In genomic region chr18:35458677-35459441, GRCh38 we compare ENCODE assay signal across 8 cellular contexts. TPM values are rescaled to one million over a fixed set of nuclear protein-coding genes. Genes with fewer than 3 reads are reported as not detected.
DNase-seq lines count a peak whose midpoint lies in the region; ATAC-seq lines count a peak whose summit lies in the region.

No MANE protein-coding gene starts in this region.

- no peaks in the 10 kb centered on the region for H3K36me3 ChIP-seq in mesenchymal stem cell (ENCODE audit: control insufficient read depth in 1 of 2, insufficient read depth in 2 of 2, low read depth in 1 of 2, low read length in 2 of 2)

- peak overlapping the region in 1 of 2 experiments; percentile 61 for H3K14ac ChIP-seq in mesenchymal stem cell (ENCODE audit: low read length in 2 of 2)

- H3K9me3 ChIP-seq in mesenchymal stem cell (ENCODE audit: control insufficient read depth, low read length): no peaks in the 10 kb centered on the region

- no peaks in the 10 kb centered on the region for H3K27me3 ChIP-seq in mesenchymal stem cell (ENCODE audit: control insufficient read depth in 1 of 2, insufficient read depth in 1 of 2, low read length in 2 of 2)

- H2AK5ac ChIP-seq in mesenchymal stem cell (ENCODE audit: low read length, severe bottlenecking): no peak overlapping the region

- no peak overlapping the region for H3K23ac ChIP-seq in mesenchymal stem cell (ENCODE audit: low read length in 2 of 2)

- peak overlapping the region; percentile 24 to 67 for H3K18ac ChIP-seq in mesenchymal stem cell (ENCODE audit: low read depth in 1 of 2, low read length in 2 of 2)

- WGBS in mesenchymal stem cell: 36% methylated on average over 4 of the region's 4 CpGs

- no peak overlapping the region for H3K4me2 ChIP-seq in mesenchymal stem cell (ENCODE audit: low read length, poor library complexity, severe bottlenecking)

- H2BK12ac ChIP-seq in mesenchymal stem cell (ENCODE audit: low read length in 2 of 2): peak overlapping the region in 1 of 2 experiments; percentile 82

- H3K79me1 ChIP-seq in mesenchymal stem cell (replicated peaks; ENCODE audit: low read length, poor library complexity, severe bottlenecking): no peaks in the 10 kb centered on the region

- DNase-seq in HT1080 (ENCODE audit: low read depth): peak; percentile 87
- peak; percentile 97 for DNase-seq in dermis blood vessel endothelial cell
- DNase-seq in mesenchymal stem cell: peak; percentile 89
- no peak for DNase-seq in activated T-cell treated with anti-CD3 and anti-CD28 coated beads, Interleukin-2, amount 50 U/mL, for 48 hours
- no peak for DNase-seq in posterior cingulate gyrus
- no peak for DNase-seq in medulla oblongata (ENCODE audit: extremely low spot score)

- no peak overlapping the region for H2BK5ac ChIP-seq in mesenchymal stem cell (ENCODE audit: low read depth, low read length, poor library complexity, severe bottlenecking)

- intact Hi-C loops in posterior cingulate gyrus (cut with DNase I): no loop called here

- H3K4ac ChIP-seq in mesenchymal stem cell (ENCODE audit: low read depth in 1 of 2, low read length in 2 of 2): peak overlapping the region in 1 of 2 experiments; percentile 53

- no peak overlapping the region for H4K8ac ChIP-seq in mesenchymal stem cell (ENCODE audit: low read length)

- peak overlapping the region; percentile 9 for H3K27ac ChIP-seq in mesenchymal stem cell (ENCODE audit: low read length, poor library complexity, severe bottlenecking)

- H2AFZ ChIP-seq in mesenchymal stem cell (ENCODE audit: low read depth, low read length): no peak overlapping the region

- H4K91ac ChIP-seq in mesenchymal stem cell (ENCODE audit: low read length): no peak overlapping the region

- no peak overlapping the region for H2BK15ac ChIP-seq in mesenchymal stem cell (ENCODE audit: low read depth, poor library complexity, severe bottlenecking)

- peak; percentile 51 for ATAC-seq in GM18508 (IDR thresholded peaks at IDR 0.05; ENCODE audit: insufficient read depth, unreplicated experiment)
- ATAC-seq in GM18867 (IDR thresholded peaks at IDR 0.05; ENCODE audit: unreplicated experiment): no peak

- no peak overlapping the region for H2BK120ac ChIP-seq in mesenchymal stem cell (ENCODE audit: low read depth, low read length)

- H3K9ac ChIP-seq in mesenchymal stem cell (ENCODE audit: low read length): no peak overlapping the region

- H3K4me1 ChIP-seq in mesenchymal stem cell (ENCODE audit: control insufficient read depth, insufficient read depth, low read depth, low read length): peaks cover 20% of the 10 kb centered on the region

- no peak overlapping the region for H3K4me3 ChIP-seq in mesenchymal stem cell (ENCODE audit: insufficient read depth in 1 of 2, low read depth in 1 of 2, low read length in 2 of 2)

RNA-seq across cellular contexts. Expression of gene INO80C, which starts 38.9 kb away (rescaled TPM):
- total RNA-seq in HT1080 (2014; rRNA removed; shearing (Covaris generic)): 15.7 and 20.5 TPM in 2 replicates
- polyA plus RNA-seq in HT1080 (2015; cell fraction: cytosol; rRNA removed): 19.9 and 25.9 TPM in 2 replicates
- polyA plus RNA-seq in HT1080 (2015; cell fraction: nucleus; rRNA removed): 24.0 and 25.1 TPM in 2 replicates
- 8.7 and 9.3 TPM in 2 replicates for total RNA-seq in dermis blood vessel endothelial cell
- polyA plus RNA-seq in mesenchymal stem cell (2013, experiment 1 of 2): 22.5 TPM
- polyA plus RNA-seq in mesenchymal stem cell (2013, experiment 2 of 2): 22.2 TPM

Comparison
In these comparisons a context has a peak if more than half of its experiments do, and no peak if none do; other contexts are left out.
1. DNase-seq: peak in HT1080 (single experiment), dermis blood vessel endothelial cell (single experiment) and mesenchymal stem cell (single experiment); none in activated T-cell treated with anti-CD3 and anti-CD28 coated beads, Interleukin-2, amount 50 U/mL, for 48 hours (0 of 2), posterior cingulate gyrus (0 of 10) and medulla oblongata (single experiment).